Comparison of ENCODE assay signal across 8 cellular contexts in the genomic region with DNA sequence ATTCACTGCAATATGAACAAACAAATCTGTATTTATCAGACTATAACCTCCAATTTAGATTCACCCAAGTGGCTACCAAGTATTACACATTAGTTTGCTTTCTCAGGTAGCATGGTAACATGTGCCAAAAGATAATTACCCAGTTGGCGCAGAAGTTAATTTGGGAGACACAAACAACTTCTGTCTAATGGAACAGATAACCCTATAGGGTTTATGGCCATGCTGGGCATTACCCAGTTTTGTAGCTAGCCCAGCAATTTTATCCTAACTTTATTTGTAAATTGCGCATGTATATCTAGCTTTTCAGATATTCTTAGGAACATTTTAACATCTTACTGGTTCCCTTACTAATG. TPM values are rescaled to one million over a fixed set of nuclear protein-coding genes. Genes with fewer than 3 reads are reported as not detected.
DNase-seq lines count a peak whose midpoint lies in the region; ATAC-seq and TF ChIP-seq lines count a peak whose summit lies in the region.

No MANE protein-coding gene starts in this region.

- peaks cover 11% of the 10 kb centered on the region for H3K4me1 ChIP-seq in RWPE2 (ENCODE audit: insufficient read depth, poor library complexity, severe bottlenecking)

- TF ChIP-seq CTCF in RWPE2 (IDR thresholded peaks at IDR 0.05; ENCODE audit: poor library complexity, severe bottlenecking) (no peak), fibroblast of mammary gland (conservative IDR thresholded peaks at IDR 0.05; ENCODE audit: control insufficient read depth, insufficient read depth, low read depth, low read length) (no peak), omental fat pad (IDR thresholded peaks at IDR 0.05) (no peak)

- DNase-seq in ELR (ENCODE audit: low read depth) (peak; percentile 26), RWPE2 (ENCODE audit: low spot score) (no peak), fibroblast of mammary gland (ENCODE audit: low read depth) (no peak), pons (ENCODE audit: low spot score) (peak; percentile 25), amniotic stem cell (lab: John Stamatoyannopoulos, UW) (no peak), omental fat pad (ENCODE audit: low spot score) (no peak), NOMO-1 (lab: John Stamatoyannopoulos, UW; ENCODE audit: unreplicated experiment in 2 of 2) (no peak), NCI-H2227 treated with DMSO at 0.1 percent for 48 hours (lab: John Stamatoyannopoulos, UW) (no peak)

- H3K27me3 ChIP-seq in RWPE2 (ENCODE audit: insufficient read depth, poor library complexity, severe bottlenecking) = no peaks in the 10 kb centered on the region

- no peaks in the 10 kb centered on the region for H3K9me3 ChIP-seq in RWPE2 (ENCODE audit: severe bottlenecking)

- H3K36me3 ChIP-seq in RWPE2 (ENCODE audit: low read depth) = peaks cover 40% of the 10 kb centered on the region

- peak overlapping the region; percentile 74 for H3K4me3 ChIP-seq in RWPE2 (ENCODE audit: severe bottlenecking)
- H3K4me3 ChIP-seq in fibroblast of mammary gland (ENCODE audit: control insufficient read depth, low read depth, low read length) = peak overlapping the region; percentile 99

- ATAC-seq in RWPE2 (ENCODE audit: low read depth) (no peak), omental fat pad (ENCODE audit: low FRiP score) (no peak)

- H3K27ac ChIP-seq in RWPE2 (ENCODE audit: poor library complexity, severe bottlenecking) = peak overlapping the region; percentile 73

RNA-seq across cellular contexts. Expression of a gene that starts 0.8 kb away (rescaled TPM):
- total RNA-seq in omental fat pad = 100 to 1,000 TPM in 1 of 4 donors, 10 to 100 TPM in 3; 84.2 to 108 (median 98.3) TPM

RNA-seq across cellular contexts. Expression of a gene that starts 39.2 kb away (rescaled TPM):
- total RNA-seq in omental fat pad = 10 to 100 TPM in 1 of 4 donors, 1 to 10 TPM in 3; 4.3 to 10.4 (median 7.8) TPM

Comparison
In these comparisons a context has a peak if more than half of its experiments do, and no peak if none do; other contexts are left out.
1. DNase-seq: peak in ELR (single experiment) and pons (single experiment); none in RWPE2 (single experiment), fibroblast of mammary gland (single experiment), amniotic stem cell (single experiment), omental fat pad (single experiment), NOMO-1 (0 of 2) and NCI-H2227 treated with DMSO at 0.1 percent for 48 hours (single experiment).